ENCODE assay signal across 8 cellular contexts in genomic region chr19:1039646-1040475, GRCh38. TPM values are rescaled to one million over a fixed set of nuclear protein-coding genes. Genes with fewer than 3 reads are reported as not detected.
A peak's percentile ranks its signal among the peaks of the same experiment; 100 is the strongest.
DNase-seq lines count a peak whose midpoint lies in the region; ATAC-seq, FAIRE-seq and TF ChIP-seq lines count a peak whose summit lies in the region.

TSS of gene ABCA7 (plus strand) at chr19:1040107. CDS start at chr19:1041362, 1,255 bp downstream.

- H3K4me1 ChIP-seq in Karpas-422 (ENCODE audit: low read length) = peaks cover 42% of the 10 kb centered on the region
- H3K4me1 ChIP-seq in esophagus squamous epithelium = peaks cover 33 to 64% (median 39%) of the 10 kb centered on the region in 3 donors

- FAIRE-seq in RCC 7860 (lab: Jason Lieb, UNC) = peak; percentile 74

- H3K4me3 ChIP-seq in Karpas-422 (ENCODE audit: low read length) (peak within 1 kb of the TSS; percentile 79), esophagus squamous epithelium (peak within 1 kb of the TSS; percentile 37 to 74 (median 59))

- WGBS in esophagus squamous epithelium, 2 donors = 0 to 6% methylated on average over 6 to 8 of the region's 56 CpGs

- peak within 1 kb of the TSS; percentile 17; the same call in 1 of the 2 replicates for H2AFZ ChIP-seq in Karpas-422 (ENCODE audit: low read length)

- 0 out of 2 replicates have a peak, but pooled peaks cover 8% of the 10 kb centered on the region for H4K20me1 ChIP-seq in Karpas-422 (ENCODE audit: insufficient read depth, low read depth, low read length)

- TF ChIP-seq POLR2A in esophagus squamous epithelium (IDR thresholded peaks at IDR 0.05) = peak in 2 of 4 donors; percentile 81 to 91

- DNase-seq in DMS79 (lab: John Stamatoyannopoulos, UW) = peak; percentile 95
- DNase-seq in Karpas-422 = peak; percentile 99
- peak; percentile 98 for DNase-seq in RCC 7860 (ENCODE audit: low spot score)
- DNase-seq in activated T-cell treated with anti-CD3 and anti-CD28 coated beads, Interleukin-2, amount 50 U/mL, for 48 hours = peak; percentile 99 to 100
- peak; percentile 84 for DNase-seq in esophagus squamous epithelium (lab: John Stamatoyannopoulos, UW)
- peak; percentile 96 for DNase-seq in myocyte (ENCODE audit: low read depth)
- peak; percentile 98 to 99 for DNase-seq in stimulated activated CD8-positive, alpha-beta memory T cell treated with anti-CD3 and anti-CD28 coated beads, Interleukin-7, amount 100 ng/mL, for 4 hours (ENCODE audit: low read depth in 2 of 2)

- H3K27me3 ChIP-seq in Karpas-422 (ENCODE audit: low read length) = no peaks in the 10 kb centered on the region
- H3K27me3 ChIP-seq in esophagus squamous epithelium = peaks cover 0 to 14% (median 0%) of the 10 kb centered on the region in 4 donors

- intact Hi-C loops in esophagus squamous epithelium (cut with DNase I) = no loop called here

- H3K79me2 ChIP-seq in Karpas-422 (ENCODE audit: low read length) = no peaks in the 10 kb centered on the region

- H3K27ac ChIP-seq in Karpas-422 (ENCODE audit: low read length) (peak within 1 kb of the TSS; percentile 95), esophagus squamous epithelium (peak within 1 kb of the TSS; percentile 81 to 83 (median 82))

- no peaks in the 10 kb centered on the region for H3K9me3 ChIP-seq in Karpas-422 (ENCODE audit: low read length)
- H3K9me3 ChIP-seq in esophagus squamous epithelium = no peaks in the 10 kb centered on the region

- H3K36me3 ChIP-seq in Karpas-422 (ENCODE audit: insufficient read depth, low read length) (peaks cover 4% of the 10 kb centered on the region; the same call in 1 of the 2 replicates), esophagus squamous epithelium (peaks cover 13 to 37% (median 17%) of the 10 kb centered on the region in 3 donors)

- no peaks in the 10 kb centered on the region for H3K9me2 ChIP-seq in Karpas-422 (replicated peaks; ENCODE audit: insufficient read depth, low read length)

- H3K9ac ChIP-seq in Karpas-422 (ENCODE audit: low read length) = peak within 1 kb of the TSS; percentile 79

- TF ChIP-seq CTCF in esophagus squamous epithelium (IDR thresholded peaks at IDR 0.05) = peak in 2 of 6 experiments; percentile 4 to 30

- ATAC-seq in GM21825 (IDR thresholded peaks at IDR 0.05; ENCODE audit: unreplicated experiment) = peak; percentile 64

- peak within 1 kb of the TSS; percentile 87 for H3K4me2 ChIP-seq in Karpas-422 (ENCODE audit: low read depth, low read length, poor library complexity, severe bottlenecking)

RNA-seq across cellular contexts. Expression of gene ABCA7, which starts in this region (rescaled TPM):
- 23.8 and 31.7 TPM in 2 replicates for total RNA-seq in Karpas-422 (2014; rRNA removed; shearing (Covaris generic); ENCODE audit: low replicate concordance)
- total RNA-seq in esophagus squamous epithelium (10 to 100 TPM; 12.6 to 24.4 (median 18.7) TPM), myocyte (41.9 and 43.0 TPM in 2 replicates)
- polyA plus RNA-seq in myocyte (2012) = 28.2 TPM

Comparison
In these comparisons a context has a peak if more than half of its experiments do, and no peak if none do; other contexts are left out.
1. Peak in every context shown above with its lines: DNase-seq, ATAC-seq, H3K4me3 ChIP-seq and H3K27ac ChIP-seq.